Comparison of ENCODE assay signal across 26 cellular contexts in genomic region chr1:79974659-79975058, GRCh38.
DNase-seq lines count a peak whose midpoint lies in the region; FAIRE-seq and TF ChIP-seq lines count a peak whose summit lies in the region.
"Had no signal": no experiment of that assay in that cellular context is flagged by ENCODE, and none has a peak within 500 bp of the region (broad histone marks: within the 10 kb centered on the region; RNA-seq: fewer than 3 reads in every experiment).

No MANE protein-coding gene starts in this region.

- H3K23ac ChIP-seq in H1 (ENCODE audit: insufficient read length), result no peak overlapping the region
- no peak overlapping the region for H3K23ac ChIP-seq in mesendoderm (ENCODE audit: low read length)

- H3K14ac ChIP-seq in H1 (ENCODE audit: insufficient read length), result no peak overlapping the region

- no peak overlapping the region for H2BK12ac ChIP-seq in H1 (ENCODE audit: low read depth, low read length)

- no peak overlapping the region for H3K18ac ChIP-seq in H1 (ENCODE audit: extremely low read depth, low read length)
- H3K18ac ChIP-seq in mesendoderm (ENCODE audit: low read length), result no peak overlapping the region

- no peak overlapping the region for H3K27ac Mint-ChIP-seq in Calu3 (ENCODE audit: unreplicated experiment)
- H3K27ac Mint-ChIP-seq: CD8-positive, alpha-beta memory T cell; T-cell had no signal

- H3K79me2 ChIP-seq in H1 (ENCODE audit: control insufficient read depth in 1 of 2, insufficient read depth in 2 of 2, low read length in 2 of 2) (no peaks in the 10 kb centered on the region), mesendoderm (ENCODE audit: control insufficient read depth, insufficient read depth, low read length) (no peaks in the 10 kb centered on the region)

- H2BK120ac ChIP-seq in H1 (replicated peaks; ENCODE audit: low read depth, low read length) (no peak overlapping the region), mesendoderm (ENCODE audit: low read depth, low read length) (no peak overlapping the region)

- H3K27me3 ChIP-seq in H1 (replicated peaks in 1 of 4; ENCODE audit: control insufficient read depth in 3 of 4, extremely low read depth in 1 of 4, insufficient read depth in 3 of 4, low read length in 3 of 4) (no peaks in the 10 kb centered on the region), mesendoderm (ENCODE audit: insufficient read depth, low read length, poor library complexity) (no peaks in the 10 kb centered on the region)
- H3K27me3 ChIP-seq: SJCRH30 had no signal

- no peak overlapping the region for H2AFZ ChIP-seq in H1 (ENCODE audit: low read length)

- no peak for TF ChIP-seq EP300 in H1 (IDR thresholded peaks at IDR 0.05; ENCODE audit: borderline replicate concordance in 1 of 2, low read depth in 2 of 2, low read length in 2 of 2)

- H3K27ac ChIP-seq in H1 (ENCODE audit: low read depth, low read length) (no peak overlapping the region), mesendoderm (ENCODE audit: low read depth, low read length) (no peak overlapping the region)
- H3K27ac ChIP-seq: SJCRH30 had no signal

- H2AK5ac ChIP-seq in H1 (ENCODE audit: low read depth, low read length), result no peak overlapping the region
- no peak overlapping the region for H2AK5ac ChIP-seq in mesendoderm (ENCODE audit: low read length)

- TF ChIP-seq RAD21 in H1 (IDR thresholded peaks at IDR 0.05 in 1 of 2, conservative IDR thresholded peaks at IDR 0.05 in 1 of 2; ENCODE audit: low read depth in 2 of 2, low read length in 2 of 2), result peak; percentile 58 to 64

- intact Hi-C loops in Calu3 (cut with micrococcal nuclease; ENCODE audit: unreplicated experiment), result no loop called here

- H3K27me3 Mint-ChIP-seq in Calu3 (ENCODE audit: unreplicated experiment), result no peaks in the 10 kb centered on the region
- H3K27me3 Mint-ChIP-seq: CD8-positive, alpha-beta memory T cell; T-cell had no signal

- H2BK5ac ChIP-seq in H1 (ENCODE audit: low read depth, low read length) (no peak overlapping the region), mesendoderm (ENCODE audit: low read length) (no peak overlapping the region)

- H3K56ac ChIP-seq in H1 (replicated peaks; ENCODE audit: insufficient read length, low read depth, low read length), result no peak overlapping the region
- H3K56ac ChIP-seq in mesendoderm (ENCODE audit: low read length), result no peak overlapping the region

- H3K9ac ChIP-seq in H1 (replicated peaks in 1 of 4; ENCODE audit: extremely low read depth in 1 of 4, low read depth in 3 of 4, low read length in 3 of 4) (no peak overlapping the region), mesendoderm (ENCODE audit: low read length) (no peak overlapping the region)

- POLR2A ChIA-PET in GM10248 (lab: Yijun Ruan, JAX), result no interaction called here
- POLR2A ChIA-PET in H1 (lab: Charles Lee; ENCODE audit: partially characterized antibody), result interaction anchor here (0.6 kb wide), 1 partner anchor 31 kb away, joined by 3 read pairs; no protein-coding TSS in a partner anchor

- H3K4me1 ChIP-seq in H1 (replicated peaks in 1 of 4; ENCODE audit: control insufficient read depth in 3 of 4, insufficient read depth in 4 of 4, low read length in 3 of 4) (no peaks in the 10 kb centered on the region; a peak in 1 of 7 replicates), mesendoderm (ENCODE audit: control insufficient read depth, low read depth, low read length) (no peaks in the 10 kb centered on the region)
- H3K4me1 ChIP-seq: SJCRH30 had no signal

- H3K23me2 ChIP-seq in H1 (ENCODE audit: low read depth, low read length), result no peaks in the 10 kb centered on the region

- TF ChIP-seq CTCF in GM10248 (IDR thresholded peaks at IDR 0.05; ENCODE audit: control extremely low read depth, extremely low read depth, low read depth, missing control alignments) (peak; percentile 17), H1 (IDR thresholded peaks at IDR 0.05; ENCODE audit: control extremely low read depth in 1 of 3, insufficient read depth in 1 of 3, low read depth in 1 of 3, low read length in 3 of 3) (peak; percentile 28 to 34 (median 29); a peak in 3 of 4 replicates), Calu3 (IDR thresholded peaks at IDR 0.05; ENCODE audit: unreplicated experiment) (no peak)

- H3K4me3 ChIP-seq in H1 (ENCODE audit: extremely low read depth in 1 of 4, insufficient read depth in 2 of 4, low read depth in 3 of 4, low read length in 4 of 4) (no peak overlapping the region), mesendoderm (ENCODE audit: low read length) (no peak overlapping the region)
- H3K4me3 ChIP-seq: SJCRH30 had no signal

- DNase-seq in GM10248 (ENCODE audit: extremely low spot score) (no peak), HT-29 (ENCODE audit: low spot score) (peak; percentile 4), H1 (ENCODE audit: low read depth in 1 of 2, low spot score in 2 of 2) (peak in 1 of 2 experiments; percentile 50), mesendoderm (peak; percentile 38), Calu3 (no peak), NCI-H187 (lab: John Stamatoyannopoulos, UW) (no peak), H54 (ENCODE audit: insufficient read length, low spot score) (no peak), epidermal melanocyte (ENCODE audit: insufficient read length, low spot score) (no peak)
- DNase-seq: AML-193; C1 segment of cervical spinal cord; CD8-positive, alpha-beta memory T cell; DMS53; GF-D8; KBM-7; MM.1S; NCI-H1048; NCI-H1436; NCI-H1930; NCI-H226; NCI-H510A treated with DMSO at 0.1 percent for 48 hours; NCI-H748 treated with DMSO at 0.1 percent for 48 hours; OCI-M1; SJCRH30; T-cell had no signal

- H3K79me1 ChIP-seq in H1 (ENCODE audit: low read depth, low read length) (no peaks in the 10 kb centered on the region), mesendoderm (ENCODE audit: low read length) (no peaks in the 10 kb centered on the region)

- WGBS in H1 (ENCODE audit: extremely low coverage in 1 of 2, insufficient coverage in 1 of 2, insufficient read length in 1 of 2, insufficient replicate concordance in 2 of 2, low coverage in 1 of 2, low lambda C conversion rate in 2 of 2, missing lambda C conversion rate in 1 of 2), 2 experiments, result 87% methylated on average over 7 of the region's 7 CpGs; no CpG with 5 or more reads in 1 of the 2 experiments
- no CpG with 5 or more reads among the region's 7 CpGs for WGBS in mesendoderm (ENCODE audit: extremely low coverage, insufficient coverage, low lambda C conversion rate)

- no peaks in the 10 kb centered on the region for H4K20me1 ChIP-seq in H1 (replicated peaks in 1 of 2; ENCODE audit: control insufficient read depth in 1 of 2, insufficient read depth in 2 of 2, low read length in 2 of 2)

- CTCF ChIA-PET in GM10248 (lab: Yijun Ruan, JAX) (no interaction called here), H1 (lab: Charles Lee; ENCODE audit: partially characterized antibody) (interaction anchor here (0.6 to 1.8 kb wide), 6 partner anchors 9 to 478 kb away, joined by 3 to 5 read pairs (median 3); no protein-coding TSS in a partner anchor), Calu3 (lab: Charles Lee) (no interaction called here)

- no peak overlapping the region for H4K5ac ChIP-seq in H1 (ENCODE audit: insufficient read length, low read depth, low read length)
- H4K5ac ChIP-seq in mesendoderm (ENCODE audit: low read length), result no peak overlapping the region

- H4K8ac ChIP-seq in H1 (ENCODE audit: extremely low read depth, insufficient read depth, low read length) (no peak overlapping the region; the same call in 1 of the 2 replicates), mesendoderm (ENCODE audit: low read depth, low read length) (no peak overlapping the region)

- H3K4me2 ChIP-seq in H1 (ENCODE audit: insufficient read depth in 1 of 2, low read depth in 2 of 2, low read length in 2 of 2) (no peak overlapping the region), mesendoderm (ENCODE audit: low read length) (no peak overlapping the region)

- no peaks in the 10 kb centered on the region for H3K4me1 Mint-ChIP-seq in Calu3 (ENCODE audit: low read depth, unreplicated experiment)
- H3K4me1 Mint-ChIP-seq: CD8-positive, alpha-beta memory T cell; T-cell had no signal

- no peak overlapping the region for H3K4me3 Mint-ChIP-seq in Calu3 (ENCODE audit: low read depth, unreplicated experiment)
- H3K4me3 Mint-ChIP-seq: CD8-positive, alpha-beta memory T cell; T-cell had no signal

- no peaks in the 10 kb centered on the region for H3K9me3 Mint-ChIP-seq in Calu3 (ENCODE audit: low read depth, unreplicated experiment)

- H3K4ac ChIP-seq in H1 (replicated peaks; ENCODE audit: insufficient read length, low read depth, low read length) (no peak overlapping the region), mesendoderm (ENCODE audit: low read depth, low read length) (no peak overlapping the region)

- H2BK15ac ChIP-seq in H1 (ENCODE audit: low read length) (no peak overlapping the region), mesendoderm (replicated peaks; ENCODE audit: low read depth) (no peak overlapping the region)

- H2BK20ac ChIP-seq in H1 (ENCODE audit: low read length), result no peak overlapping the region

- no peaks in the 10 kb centered on the region for H3K36me3 Mint-ChIP-seq in Calu3 (ENCODE audit: insufficient read depth, unreplicated experiment)
- H3K36me3 Mint-ChIP-seq: CD8-positive, alpha-beta memory T cell; T-cell had no signal

- no TSS peak for BruUV-seq in Calu3 (replicated peaks; lab: Mats Ljungman, UMichigan)

- TF ChIP-seq POLR2A in H1 (IDR thresholded peaks at IDR 0.05; ENCODE audit: control extremely low read depth in 1 of 2, low read depth in 2 of 2, low read length in 2 of 2) (no peak), H54 (IDR thresholded peaks at IDR 0.05; ENCODE audit: low read depth, low read length) (no peak)

- H3K9me3 ChIP-seq in H1 (ENCODE audit: insufficient read depth in 2 of 2, low read depth in 1 of 2, low read length in 1 of 2), result no peaks in the 10 kb centered on the region
- H3K9me3 ChIP-seq: SJCRH30 had no signal

- FAIRE-seq in H1 (lab: Jason Lieb, UNC) (no peak), H54 (lab: Jason Lieb, UNC) (no peak)
- FAIRE-seq: HepG2, RCC 7860 had no signal

- H3K36me3 ChIP-seq in H1 (ENCODE audit: control insufficient read depth in 2 of 4, insufficient read depth in 4 of 4, low read length in 3 of 4), result no peaks in the 10 kb centered on the region
- no peaks in the 10 kb centered on the region for H3K36me3 ChIP-seq in mesendoderm (ENCODE audit: control insufficient read depth, insufficient read depth, low read length)
- H3K36me3 ChIP-seq: SJCRH30 had no signal

- H4K91ac ChIP-seq in H1 (replicated peaks; ENCODE audit: insufficient read length, low read length), result no peak overlapping the region

TF ChIP-seq in H1, 55 proteins besides CTCF, POLR2A, EP300 and RAD21 (continues in another document):
- no peak for TF ChIP-seq SP2 (IDR thresholded peaks at IDR 0.05; ENCODE audit: low read length)
- no peak for TF ChIP-seq ATF2 (IDR thresholded peaks at IDR 0.05; ENCODE audit: low read length)
- TF ChIP-seq SP4 (IDR thresholded peaks at IDR 0.05; ENCODE audit: low read length), result no peak

Comparison
In these comparisons a context has a peak if more than half of its experiments do, and no peak if none do; other contexts are left out.
1. DNase-seq: peak in HT-29 (single experiment) and mesendoderm (single experiment); none in GM10248 (single experiment), Calu3 (single experiment), NCI-H187 (0 of 2), H54 (single experiment) and epidermal melanocyte (single experiment).